ENCODE assay signal across 17 cellular contexts in the genomic region with DNA sequence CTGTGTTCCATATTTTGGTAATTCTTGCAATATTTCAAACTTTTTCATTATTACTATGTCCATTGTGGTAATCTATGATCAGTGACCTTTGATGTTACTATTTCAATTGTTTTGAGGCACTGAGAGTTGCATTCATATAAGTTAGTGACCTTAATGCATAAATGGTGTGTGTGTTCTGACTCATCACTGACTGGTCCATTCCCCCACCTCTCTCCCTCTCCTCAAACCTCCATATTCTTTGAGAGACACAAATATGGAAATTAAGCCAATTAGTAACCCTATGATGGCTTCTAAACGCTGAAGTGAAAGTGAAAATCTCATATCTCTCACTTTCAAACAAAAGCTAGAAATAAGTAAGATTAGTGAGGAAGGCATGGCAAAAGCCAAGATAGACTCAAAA.
"Had no signal": no experiment of that assay in that cellular context is flagged by ENCODE, and none has a peak within 500 bp of the region (broad histone marks: within the 10 kb centered on the region; RNA-seq: fewer than 3 reads in every experiment).

No MANE protein-coding gene starts in this region.

- ATAC-seq: esophagus mucosa; gastrocnemius medialis; heart right ventricle; naive thymus-derived CD8-positive, alpha-beta T cell; pancreas; right cardiac atrium had no signal

- DNase-seq: effector memory CD4-positive, alpha-beta T cell; gastrocnemius medialis; heart right ventricle; hypothalamus; kidney glomerular epithelial cell; mammary epithelial cell; naive thymus-derived CD8-positive, alpha-beta T cell; occipital lobe; pancreas; right cardiac atrium; small intestine; stimulated activated CD4-positive, alpha-beta T cell treated with anti-CD3 and anti-CD28 coated beads, Interleukin-12 subunit alpha, Interleukin-12 subunit beta, amount 100 ng/mL, for 4 hours; stimulated activated naive CD4-positive, alpha-beta T cell; stomach; substantia nigra; trophoblast cell had no signal
